Comparison of ENCODE assay signal across 21 cellular contexts in genomic region chr1:13775446-13775845, GRCh38.
DNase-seq lines count a peak whose midpoint lies in the region; ATAC-seq and TF ChIP-seq lines count a peak whose summit lies in the region.
"Had no signal": no experiment of that assay in that cellular context is flagged by ENCODE, and none has a peak within 500 bp of the region (broad histone marks: within the 10 kb centered on the region; RNA-seq: fewer than 3 reads in every experiment).

No MANE protein-coding gene starts in this region.

- H4K91ac ChIP-seq in IMR-90 (ENCODE audit: insufficient read depth, low read depth, low read length): no peak overlapping the region

- H3K4me3 ChIP-seq in IMR-90 (ENCODE audit: insufficient read depth, low read depth, low read length) (no peak overlapping the region), osteoblast (ENCODE audit: insufficient read depth, low read length) (no peak overlapping the region)
- H3K4me3 ChIP-seq: BLaER1 had no signal

- no peak overlapping the region for H3K56ac ChIP-seq in IMR-90 (ENCODE audit: extremely low read depth, insufficient read depth, low read length)

- CTCF ChIA-PET in IMR-90 (lab: Yijun Ruan, JAX): no interaction called here

- no peak overlapping the region for H3K18ac ChIP-seq in IMR-90 (ENCODE audit: low read depth, low read length)

- no peak overlapping the region for H3K9ac ChIP-seq in IMR-90 (ENCODE audit: low read depth, low read length)
- H3K9ac ChIP-seq: BLaER1, SK-N-SH had no signal

- no peak overlapping the region for H4K8ac ChIP-seq in IMR-90 (ENCODE audit: low read depth in 2 of 2, low read length in 2 of 2)

- H2BK5ac ChIP-seq in IMR-90 (ENCODE audit: low read depth, low read length, poor library complexity, severe bottlenecking): no peak overlapping the region

- H2AFZ ChIP-seq in IMR-90 (replicated peaks; ENCODE audit: low read length, poor library complexity) (no peak overlapping the region), osteoblast (ENCODE audit: low read length) (no peak overlapping the region)

- DNase-seq in AG20443 (ENCODE audit: low spot score) (peak; percentile 71), IMR-90 (peak; percentile 29), fibroblast of peridontal ligament (ENCODE audit: extremely low read depth) (peak; percentile 83), osteoblast (ENCODE audit: insufficient read length, low spot score, missing footprints) (no peak), posterior cingulate gyrus (no peak), erythroblast (lab: John Stamatoyannopoulos, UW) (no peak), GM10266 (ENCODE audit: extremely low spot score) (no peak)
- DNase-seq: CD4-positive, alpha-beta T cell; COR-L47; DMS79 treated with DMSO at 0.1 percent for 48 hours; KG1; NCI-H1092 treated with DMSO at 0.1 percent for 48 hours; NCI-H1436 treated with DMSO at 0.1 percent for 48 hours; NCI-H2029; NCI-H524 treated with DMSO at 0.1 percent for 48 hours; NCI-H82; SIG-M5; SK-N-SH had no signal

- POLR2A ChIA-PET in IMR-90 (lab: Charles Lee; ENCODE audit: unreplicated experiment): no interaction called here

- H2BK20ac ChIP-seq in IMR-90 (ENCODE audit: low read depth, low read length): no peak overlapping the region

- H3K27me3 ChIP-seq in IMR-90 (ENCODE audit: control insufficient read depth, insufficient read depth, low read length): no peaks in the 10 kb centered on the region
- no peaks in the 10 kb centered on the region for H3K27me3 ChIP-seq in osteoblast (ENCODE audit: insufficient read depth, low read length)
- H3K27me3 ChIP-seq: BLaER1 had no signal

- peaks cover 44 to 82% of the 10 kb centered on the region in 2 experiments for H3K79me1 ChIP-seq in IMR-90 (ENCODE audit: low read depth in 1 of 2, low read length in 2 of 2)

- in situ Hi-C loops in IMR-90 (cut with MboI; ENCODE audit: low sequenced_read_pairs): no loop called here

- H3K4ac ChIP-seq in IMR-90 (ENCODE audit: low read depth, low read length): no peak overlapping the region

- BruUV-seq in IMR-90 (replicated peaks; lab: Mats Ljungman, UMichigan): no TSS peak

- TF ChIP-seq CTCF in IMR-90 (conservative IDR thresholded peaks at IDR 0.05; ENCODE audit: low read depth, low read length) (no peak), osteoblast (IDR thresholded peaks at IDR 0.05; ENCODE audit: extremely low read depth, low read depth, low read length) (no peak), GM10266 (IDR thresholded peaks at IDR 0.05; ENCODE audit: control insufficient read depth, insufficient read depth, low read depth, missing control alignments) (no peak)

- H2AK5ac ChIP-seq in IMR-90 (ENCODE audit: low read depth, low read length): no peak overlapping the region

- WGBS in IMR-90 (ENCODE audit: extremely low coverage in 2 of 2, insufficient read length in 1 of 2), 2 experiments: 67% methylated on average over 1 of the region's 5 CpGs; no CpG with 5 or more reads in 1 of the 2 experiments

- no peak overlapping the region for H3K23ac ChIP-seq in IMR-90 (ENCODE audit: low read depth, low read length)

- peaks cover 15% of the 10 kb centered on the region for H3K9me1 ChIP-seq in IMR-90 (ENCODE audit: insufficient read depth, low read length)

- no peaks in the 10 kb centered on the region for H3K9me3 ChIP-seq in IMR-90 (ENCODE audit: control insufficient read depth, insufficient read depth, low read length)
- H3K9me3 ChIP-seq in osteoblast (ENCODE audit: low read depth, low read length): no peaks in the 10 kb centered on the region
- H3K9me3 ChIP-seq: BLaER1, SK-N-SH had no signal

- H3K36me3 ChIP-seq in IMR-90 (ENCODE audit: control insufficient read depth, insufficient read depth, low read length) (peaks cover 46% of the 10 kb centered on the region), osteoblast (ENCODE audit: insufficient read depth, low read length) (peaks cover 46% of the 10 kb centered on the region)

- intact Hi-C loops in IMR-90 (cut with micrococcal nuclease) (no loop called here), posterior cingulate gyrus (cut with DNase I) (no loop called here)

- ATAC-seq in IMR-90 (ENCODE audit: low read depth) (no peak), HG03460 (IDR thresholded peaks at IDR 0.05; ENCODE audit: unreplicated experiment) (no peak)
- ATAC-seq: Panc1 had no signal

- no peak overlapping the region for H2AK9ac ChIP-seq in IMR-90 (replicated peaks; ENCODE audit: low read depth, low read length, poor library complexity)

- dilution Hi-C loops in IMR-90 (cut with HindIII; ENCODE audit: low sequenced_read_pairs, unreplicated experiment): no loop called here

- H4K5ac ChIP-seq in IMR-90 (ENCODE audit: low read depth, low read length): no peak overlapping the region

- H3K4me1 ChIP-seq in IMR-90 (ENCODE audit: control insufficient read depth, insufficient read depth, low read length) (peaks cover 11% of the 10 kb centered on the region), osteoblast (ENCODE audit: insufficient read depth, low read length) (peaks cover 27% of the 10 kb centered on the region)
- H3K4me1 ChIP-seq: BLaER1 had no signal

- H3K79me2 ChIP-seq in osteoblast (ENCODE audit: insufficient read depth, low read length): peaks cover 77% of the 10 kb centered on the region

- H3K4me2 ChIP-seq in IMR-90 (ENCODE audit: low read depth, low read length) (no peak overlapping the region), osteoblast (ENCODE audit: insufficient read depth, low read length) (peak overlapping the region; percentile 26)
- H3K4me2 ChIP-seq: BLaER1, SK-N-SH had no signal

- TF ChIP-seq POLR2A in IMR-90 (IDR thresholded peaks at IDR 0.05; ENCODE audit: low read depth, low read length) (no peak), erythroblast (IDR thresholded peaks at IDR 0.05; ENCODE audit: low read length) (no peak)

- H3K14ac ChIP-seq in IMR-90 (replicated peaks; ENCODE audit: low read depth, low read length): no peak overlapping the region

- no peak for TF ChIP-seq RAD21 in IMR-90 (IDR thresholded peaks at IDR 0.05; ENCODE audit: low read length)

- H3K27ac ChIP-seq in IMR-90 (ENCODE audit: insufficient read depth, low read length) (no peak overlapping the region), osteoblast (ENCODE audit: low read depth, low read length) (peak overlapping the region; percentile 32)
- H3K27ac ChIP-seq: BLaER1 had no signal

- H4K20me1 ChIP-seq in IMR-90 (ENCODE audit: insufficient read depth, low read length) (peaks cover 32% of the 10 kb centered on the region), osteoblast (ENCODE audit: insufficient read depth, low read length) (peaks cover 23% of the 10 kb centered on the region)

- no peak overlapping the region for H2BK15ac ChIP-seq in IMR-90 (ENCODE audit: low read depth, low read length)

- no peak overlapping the region for H2BK120ac ChIP-seq in IMR-90 (ENCODE audit: low read depth, low read length)

TF ChIP-seq in IMR-90, 13 proteins besides CTCF, POLR2A, EP300 and RAD21:
- TF ChIP-seq SMC3 (IDR thresholded peaks at IDR 0.05; ENCODE audit: low read depth, low read length): no peak
- no peak for TF ChIP-seq USF2 (IDR thresholded peaks at IDR 0.05; ENCODE audit: low read depth, low read length)
- TF ChIP-seq CEBPB (IDR thresholded peaks at IDR 0.05; ENCODE audit: low read depth, low read length): no peak
- TF ChIP-seq ELK1 (IDR thresholded peaks at IDR 0.05; ENCODE audit: borderline replicate concordance, low read depth, low read length): no peak
- TF ChIP-seq FOS (IDR thresholded peaks at IDR 0.05; ENCODE audit: low read depth, low read length): no peak
- TF ChIP-seq MAZ (IDR thresholded peaks at IDR 0.05; ENCODE audit: borderline replicate concordance, low read depth, low read length): no peak
- TF ChIP-seq NFE2L2 (IDR thresholded peaks at IDR 0.05; ENCODE audit: low read depth, low read length): no peak
- no peak for TF ChIP-seq MAFK (IDR thresholded peaks at IDR 0.05; ENCODE audit: low read depth, low read length)
- no peak for TF ChIP-seq RCOR1 (IDR thresholded peaks at IDR 0.05; ENCODE audit: insufficient replicate concordance, low read length)
- TF ChIP-seq CHD1 (IDR thresholded peaks at IDR 0.05; ENCODE audit: low read depth, low read length): no peak
- no peak for TF ChIP-seq MXI1 (IDR thresholded peaks at IDR 0.05; ENCODE audit: borderline replicate concordance, low read depth, low read length)
- no peak for TF ChIP-seq RFX5 (IDR thresholded peaks at IDR 0.05; ENCODE audit: low read depth, low read length)
- no peak for TF ChIP-seq BHLHE40 (IDR thresholded peaks at IDR 0.05; ENCODE audit: low read depth, low read length)

Comparison
In these comparisons a context has a peak if more than half of its experiments do, and no peak if none do; other contexts are left out.
1. DNase-seq: peak in AG20443 (single experiment), IMR-90 (single experiment) and fibroblast of peridontal ligament (single experiment); none in osteoblast (single experiment), posterior cingulate gyrus (0 of 10), erythroblast (0 of 2) and GM10266 (single experiment).